Comparison of ENCODE assay signal across 8 cellular contexts in the genomic region with DNA sequence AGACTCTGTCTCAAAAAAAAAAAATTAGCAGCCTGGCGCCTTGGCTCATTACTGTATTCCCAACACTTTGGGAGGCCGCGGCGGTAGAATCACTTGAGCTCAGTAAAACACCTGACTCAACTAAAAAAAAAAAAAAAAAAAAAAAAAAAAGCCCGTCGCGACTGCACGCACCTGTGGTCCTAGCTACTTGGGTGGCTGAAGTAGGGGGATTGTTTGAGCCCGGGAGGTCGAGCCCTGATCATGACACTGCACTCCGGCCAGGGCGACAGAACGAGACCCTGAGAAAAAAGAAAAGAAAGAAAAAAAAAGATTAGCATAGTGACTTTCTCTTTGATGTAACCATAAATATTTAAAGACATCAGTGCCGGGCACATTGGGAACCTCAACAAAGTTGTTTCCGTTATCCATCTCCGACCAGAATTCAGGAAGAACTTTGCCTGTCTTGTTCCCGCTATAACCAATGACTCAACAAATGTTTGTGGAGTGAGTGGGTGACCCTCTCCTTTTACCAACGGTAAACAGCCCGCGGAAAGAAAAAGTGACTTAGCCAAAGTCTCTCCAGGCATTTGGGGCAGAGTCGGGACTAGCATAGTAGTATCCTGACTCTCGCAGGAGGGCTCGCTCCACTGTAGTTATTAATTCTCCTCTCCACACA. TPM values are rescaled to one million over a fixed set of nuclear protein-coding genes. Genes with fewer than 3 reads are reported as not detected.
A peak's percentile ranks its signal among the peaks of the same experiment; 100 is the strongest.
DNase-seq lines count a peak whose midpoint lies in the region; ATAC-seq and TF ChIP-seq lines count a peak whose summit lies in the region.

No MANE protein-coding gene starts in this region.

- H3K4me1 Mint-ChIP-seq in natural killer cell: peaks cover 28 to 29% of the 10 kb centered on the region in 2 donors

- H3K9me3 Mint-ChIP-seq in natural killer cell: no peaks in the 10 kb centered on the region

- peaks cover 9% of the 10 kb centered on the region for H3K36me3 Mint-ChIP-seq in natural killer cell

- peak overlapping the region; percentile 98 for H3K4me3 Mint-ChIP-seq in natural killer cell

- no peaks in the 10 kb centered on the region for H3K27me3 Mint-ChIP-seq in natural killer cell (ENCODE audit: low read depth in 2 of 2)

- TF ChIP-seq CTCF in natural killer cell (IDR thresholded peaks at IDR 0.05): no peak

- intact Hi-C loops in natural killer cell (cut with micrococcal nuclease): loop anchor here (1.0 kb wide), 2 partner anchors 37 to 196 kb away; partner anchors contain the start of genes DCAF16, LAP3 and NCAPG

- H3K27ac Mint-ChIP-seq in natural killer cell: peak overlapping the region; percentile 97 to 98

- ATAC-seq in GM21367 (IDR thresholded peaks at IDR 0.05; ENCODE audit: unreplicated experiment) (peak; percentile 30), HG03558 (IDR thresholded peaks at IDR 0.05; ENCODE audit: extremely low read depth, unreplicated experiment) (peak; percentile 28), esophagus mucosa (peak; percentile 24), natural killer cell (peak; percentile 60 to 66 (median 63))

- peak; percentile 10 for DNase-seq in Caki2 (ENCODE audit: low read depth)
- peak; percentile 8 for DNase-seq in activated CD4-positive, alpha-beta T cell treated with anti-CD3 and anti-CD28 coated beads, Interleukin-2, amount 50 U/mL, for 1 hour
- DNase-seq in natural killer cell: no peak
- no peak for DNase-seq in superior temporal gyrus (ENCODE audit: extremely low spot score)
- no peak for DNase-seq in NCI-H69 (lab: John Stamatoyannopoulos, UW)

- in situ Hi-C loops in Caki2 (cut with HindIII; ENCODE audit: low pct_unique_long_range_greater_than_20kb, low sequenced_read_pairs): no loop called here

RNA-seq across cellular contexts. Expression of gene MED28, which starts 0.6 kb away (rescaled TPM):
- 14.5 and 18.5 TPM in 2 replicates for total RNA-seq in Caki2 (2014; rRNA removed; shearing (Covaris generic); ENCODE audit: low replicate concordance)
- 34.4 TPM for total RNA-seq in esophagus mucosa
- 10 to 100 TPM; 44.8 to 63.3 (median 51.1) TPM for total RNA-seq in natural killer cell

RNA-seq across cellular contexts. Expression of gene LAP3, which starts 36.9 kb away (rescaled TPM):
- total RNA-seq in Caki2 (2014; rRNA removed; shearing (Covaris generic); ENCODE audit: low replicate concordance): 73.7 and 80.0 TPM in 2 replicates
- total RNA-seq in esophagus mucosa: 32.9 TPM
- 10 to 100 TPM; 68.2 to 76.1 (median 71.6) TPM for total RNA-seq in natural killer cell

Comparison
In these comparisons a context has a peak if more than half of its experiments do, and no peak if none do; other contexts are left out.
1. DNase-seq: peak in Caki2 (single experiment) and activated CD4-positive, alpha-beta T cell treated with anti-CD3 and anti-CD28 coated beads, Interleukin-2, amount 50 U/mL, for 1 hour (single experiment); none in natural killer cell (single experiment), superior temporal gyrus (single experiment) and NCI-H69 (single experiment).
2. Peak in every context shown above with its lines, with median percentiles within 50 percentile points of each other: ATAC-seq.